20 cellular contexts compared by ENCODE assay signal in the genomic region with DNA sequence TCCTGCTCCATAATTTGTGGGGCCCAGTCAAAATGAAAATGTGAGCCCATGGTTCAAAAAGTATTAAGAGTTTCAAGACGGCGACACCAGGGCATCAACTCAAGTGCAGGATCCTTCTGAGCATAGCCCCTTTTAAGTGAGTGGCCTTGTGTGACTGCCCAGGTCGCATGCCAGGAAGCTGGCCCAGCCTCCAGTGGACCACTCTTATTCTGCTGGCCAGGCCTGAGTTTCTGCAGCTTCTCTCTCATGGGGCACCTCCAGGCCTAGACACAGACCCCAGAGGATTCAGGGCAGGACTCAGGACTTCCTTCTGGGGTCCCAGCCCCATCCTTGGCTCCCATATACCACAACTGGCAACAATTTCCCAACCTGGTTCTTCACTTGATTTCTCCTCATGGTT.
DNase-seq lines count a peak whose midpoint lies in the region; ATAC-seq, FAIRE-seq and TF ChIP-seq lines count a peak whose summit lies in the region.
"Had no signal": no experiment of that assay in that cellular context is flagged by ENCODE, and none has a peak within 500 bp of the region (broad histone marks: within the 10 kb centered on the region; RNA-seq: fewer than 3 reads in every experiment).

No MANE protein-coding gene starts in this region.

- FAIRE-seq in HepG2 (lab: Jason Lieb, UNC) (no peak), small intestine (lab: Jason Lieb, UNC) (no peak)
- FAIRE-seq: frontal cortex had no signal

- peaks cover 31% of the 10 kb centered on the region for H3K4me1 ChIP-seq in HepG2 (ENCODE audit: insufficient read depth, low read length)
- no peaks in the 10 kb centered on the region for H3K4me1 ChIP-seq in right lobe of liver
- no peaks in the 10 kb centered on the region for H3K4me1 ChIP-seq in liver (ENCODE audit: control insufficient read depth in 4 of 4, insufficient read depth in 4 of 4, low read length in 3 of 4)
- peaks cover 0 to 8% of the 10 kb centered on the region in 2 donors for H3K4me1 ChIP-seq in small intestine (ENCODE audit: control insufficient read depth in 2 of 2, insufficient read depth in 1 of 2, low read depth in 1 of 2, low read length in 1 of 2)
- peaks cover 6% of the 10 kb centered on the region for H3K4me1 ChIP-seq in osteoblast (ENCODE audit: insufficient read depth, low read length)

- TF ChIP-seq EP300 in HepG2 (IDR thresholded peaks at IDR 0.05; ENCODE audit: low read depth in 2 of 2, low read length in 2 of 2) (no peak), HepG2 (CRISPR knock-in tag; IDR thresholded peaks at IDR 0.05; ENCODE audit: borderline replicate concordance) (no peak)

- no peaks in the 10 kb centered on the region for H3K27me3 Mint-ChIP-seq in activated naive CD4-positive, alpha-beta T cell treated with anti-CD3 and anti-CD28 coated beads for 36 hours (ENCODE audit: low read depth)
- H3K27me3 Mint-ChIP-seq: CD4-positive, alpha-beta T cell; IgD-negative memory B cell had no signal

- ATAC-seq in HepG2 (0 out of 3 replicates have a peak, but pooled peaks have one; percentile 14), right lobe of liver (no peak)
- ATAC-seq: activated T-cell treated with anti-CD3 and anti-CD28 coated beads, Interleukin-2, amount 50 U/mL, for 4 hours had no signal

- H3K36me3 ChIP-seq in HepG2 (replicated peaks in 1 of 2; ENCODE audit: control insufficient read depth in 1 of 2, insufficient read depth in 2 of 2, low read length in 2 of 2) (no peaks in the 10 kb centered on the region), right lobe of liver (no peaks in the 10 kb centered on the region), liver (ENCODE audit: control insufficient read depth in 4 of 4, insufficient read depth in 3 of 4, low read depth in 1 of 4, low read length in 3 of 4) (no peaks in the 10 kb centered on the region), small intestine (ENCODE audit: control insufficient read depth in 2 of 2, insufficient read depth in 2 of 2, low read length in 2 of 2) (no peaks in the 10 kb centered on the region), osteoblast (ENCODE audit: insufficient read depth, low read length) (no peaks in the 10 kb centered on the region)

- POLR2A ChIA-PET in HepG2 (lab: Yijun Ruan, JAX) = no interaction called here

- H3K4me3 ChIP-seq in HepG2 (replicated peaks in 1 of 3; ENCODE audit: insufficient read depth in 1 of 3, low read depth in 2 of 3, low read length in 3 of 3) (no peak overlapping the region), right lobe of liver (no peak overlapping the region), liver (ENCODE audit: low read depth in 1 of 3, low read length in 3 of 3) (no peak overlapping the region), small intestine (ENCODE audit: low read depth in 1 of 2, low read length in 2 of 2) (no peak overlapping the region), osteoblast (ENCODE audit: insufficient read depth, low read length) (no peak overlapping the region)
- H3K4me3 ChIP-seq: mucosa of descending colon had no signal

- DNase-seq in HepG2 (ENCODE audit: low spot score) (no peak), right lobe of liver (no peak), small intestine (no peak), NCI-H1694 (lab: John Stamatoyannopoulos, UW) (no peak), osteoblast (ENCODE audit: insufficient read length, low spot score, missing footprints) (no peak), GDM1 (lab: John Stamatoyannopoulos, UW) (no peak)
- no peak for DNase-seq in activated naive CD4-positive, alpha-beta T cell treated with anti-CD3 and anti-CD28 coated beads for 36 hours
- DNase-seq: ACHN; activated T-cell treated with anti-CD3 and anti-CD28 coated beads, Interleukin-2, amount 50 U/mL, for 4 hours; CD4-positive, alpha-beta T cell; central memory CD4-positive, alpha-beta T cell; DND-41; NCI-H1092 treated with DMSO at 0.1 percent for 48 hours; NCI-H226 had no signal

- TF ChIP-seq POLR2A in HepG2 (IDR thresholded peaks at IDR 0.05; ENCODE audit: insufficient read depth in 1 of 2, low read depth in 2 of 2, low read length in 2 of 2) = no peak
- no peak for TF ChIP-seq POLR2A in right lobe of liver (IDR thresholded peaks at IDR 0.05)

- WGBS in HepG2 (ENCODE audit: low lambda C conversion rate) = 72% methylated on average over 3 of the region's 3 CpGs
- no CpG with 5 or more reads among the region's 3 CpGs for WGBS in right lobe of liver (ENCODE audit: insufficient coverage, low coverage, low lambda C conversion rate, missing lambda C conversion rate)
- WGBS in liver = 63% methylated on average over 3 of the region's 3 CpGs
- WGBS in small intestine, 3 donors = 64 to 76% (median 70%) methylated on average over 3 of the region's 3 CpGs

- no peak overlapping the region for H3K9ac ChIP-seq in HepG2 (ENCODE audit: insufficient read depth, low read depth, low read length)
- no peak overlapping the region for H3K9ac ChIP-seq in liver (ENCODE audit: low read depth in 1 of 2, low read length in 2 of 2)

- H3K27ac ChIP-seq in HepG2 (ENCODE audit: extremely low read length, insufficient read depth, low read length) = no peak overlapping the region
- H3K27ac ChIP-seq in right lobe of liver = peak overlapping the region in 1 of 3 donors; percentile 57
- peak overlapping the region; percentile 31 to 40 for H3K27ac ChIP-seq in liver (ENCODE audit: low read depth in 1 of 2, low read length in 2 of 2)
- peak overlapping the region; percentile 38 to 78 for H3K27ac ChIP-seq in small intestine (ENCODE audit: low read depth in 1 of 2, low read length in 1 of 2)
- H3K27ac ChIP-seq in osteoblast (ENCODE audit: low read depth, low read length) = no peak overlapping the region

- no TSS peak for BruUV-seq in HepG2 (replicated peaks; lab: Mats Ljungman, UMichigan)

- H3K4me1 Mint-ChIP-seq in activated naive CD4-positive, alpha-beta T cell treated with anti-CD3 and anti-CD28 coated beads for 36 hours (ENCODE audit: low read depth) = peaks cover 20% of the 10 kb centered on the region
- H3K4me1 Mint-ChIP-seq: endodermal cell, IgD-negative memory B cell had no signal

- H3K9me3 ChIP-seq in HepG2 (ENCODE audit: low read length) (no peaks in the 10 kb centered on the region), right lobe of liver (no peaks in the 10 kb centered on the region), liver (ENCODE audit: control insufficient read depth in 4 of 4, low read length in 3 of 4) (no peaks in the 10 kb centered on the region), small intestine (ENCODE audit: control insufficient read depth, low read depth) (no peaks in the 10 kb centered on the region), osteoblast (ENCODE audit: low read depth, low read length) (no peaks in the 10 kb centered on the region)
- H3K9me3 ChIP-seq: mucosa of descending colon had no signal

- TF ChIP-seq CTCF in HepG2 (CRISPR knock-in tag; IDR thresholded peaks at IDR 0.05) (no peak), right lobe of liver (IDR thresholded peaks at IDR 0.05) (no peak), liver (IDR thresholded peaks at IDR 0.05; ENCODE audit: low read depth, low read length, missing input control) (no peak), osteoblast (IDR thresholded peaks at IDR 0.05; ENCODE audit: extremely low read depth, low read depth, low read length) (no peak)

- H4K20me1 ChIP-seq in HepG2 (ENCODE audit: insufficient read depth, low read length) = no peaks in the 10 kb centered on the region
- no peaks in the 10 kb centered on the region for H4K20me1 ChIP-seq in osteoblast (ENCODE audit: insufficient read depth, low read length)

- H3K9me3 Mint-ChIP-seq in activated naive CD4-positive, alpha-beta T cell treated with anti-CD3 and anti-CD28 coated beads for 36 hours = no peaks in the 10 kb centered on the region
- H3K9me3 Mint-ChIP-seq: activated T-cell treated with anti-CD3 and anti-CD28 coated beads, Interleukin-2, amount 50 U/mL, for 4 hours; CD4-positive, alpha-beta T cell; endodermal cell; IgD-negative memory B cell; T-helper 2 cell treated with Interferon-gamma antibody and Interleukin-4, amounts not matched to agents 5 μg/mL and 100 μg/mL, for 36 hours had no signal

- CTCF ChIA-PET in HepG2 (lab: Yijun Ruan, JAX; ENCODE audit: low intra/inter-chr PET ratio, low total read pairs) = no interaction called here
- CTCF ChIA-PET in activated naive CD4-positive, alpha-beta T cell treated with anti-CD3 and anti-CD28 coated beads for 36 hours (lab: Charles Lee) = no interaction called here

- peaks cover 3 to 14% of the 10 kb centered on the region in 2 experiments; a peak in 2 of 5 replicates for H3K27me3 ChIP-seq in HepG2 (ENCODE audit: control insufficient read depth in 1 of 2, insufficient read depth in 2 of 2, low read length in 2 of 2)
- no peaks in the 10 kb centered on the region for H3K27me3 ChIP-seq in right lobe of liver
- no peaks in the 10 kb centered on the region for H3K27me3 ChIP-seq in liver (ENCODE audit: control insufficient read depth in 4 of 4, insufficient read depth in 4 of 4, low read length in 3 of 4)
- H3K27me3 ChIP-seq in small intestine (ENCODE audit: control insufficient read depth in 2 of 2, insufficient read depth in 2 of 2, low read length in 2 of 2) = no peaks in the 10 kb centered on the region
- no peaks in the 10 kb centered on the region for H3K27me3 ChIP-seq in osteoblast (ENCODE audit: insufficient read depth, low read length)

- no peak overlapping the region for H3K4me3 Mint-ChIP-seq in activated naive CD4-positive, alpha-beta T cell treated with anti-CD3 and anti-CD28 coated beads for 36 hours
- H3K4me3 Mint-ChIP-seq: activated T-cell treated with anti-CD3 and anti-CD28 coated beads, Interleukin-2, amount 50 U/mL, for 4 hours; CD4-positive, alpha-beta T cell; endodermal cell; IgD-negative memory B cell; T-helper 2 cell treated with Interferon-gamma antibody and Interleukin-4, amounts not matched to agents 5 μg/mL and 100 μg/mL, for 36 hours had no signal

- H3K4me2 ChIP-seq in HepG2 (ENCODE audit: low read depth, low read length) = no peak overlapping the region
- H3K4me2 ChIP-seq in osteoblast (ENCODE audit: insufficient read depth, low read length) = no peak overlapping the region

- H3K27ac Mint-ChIP-seq in activated naive CD4-positive, alpha-beta T cell treated with anti-CD3 and anti-CD28 coated beads for 36 hours = no peak overlapping the region
- H3K27ac Mint-ChIP-seq: CD4-positive, alpha-beta T cell; IgD-negative memory B cell; T-helper 2 cell treated with Interferon-gamma antibody and Interleukin-4, amounts not matched to agents 5 μg/mL and 100 μg/mL, for 36 hours had no signal

- H3K79me2 ChIP-seq in HepG2 (ENCODE audit: insufficient read depth, low read length) = no peaks in the 10 kb centered on the region
- no peaks in the 10 kb centered on the region for H3K79me2 ChIP-seq in osteoblast (ENCODE audit: insufficient read depth, low read length)

- intact Hi-C loops in HepG2 (cut with micrococcal nuclease; ENCODE audit: unreplicated experiment) (no loop called here), right lobe of liver (cut with DNase I) (no loop called here)
- intact Hi-C loops in activated naive CD4-positive, alpha-beta T cell treated with anti-CD3 and anti-CD28 coated beads for 36 hours (cut with micrococcal nuclease) = no loop called here

- TF ChIP-seq RAD21 in HepG2 (CRISPR knock-in tag; IDR thresholded peaks at IDR 0.05) = no peak
- TF ChIP-seq RAD21 in liver (IDR thresholded peaks at IDR 0.05) = no peak

- in situ Hi-C loops in HepG2 (cut with HindIII; ENCODE audit: extremely low pct_ligation_motif_present, low pct_unique_long_range_greater_than_20kb) = no loop called here

- H2AFZ ChIP-seq in HepG2 (ENCODE audit: low read length) (no peak overlapping the region), osteoblast (ENCODE audit: low read length) (no peak overlapping the region)

- no peaks in the 10 kb centered on the region for H3K36me3 Mint-ChIP-seq in activated naive CD4-positive, alpha-beta T cell treated with anti-CD3 and anti-CD28 coated beads for 36 hours (ENCODE audit: low read depth)

Comparison
In these comparisons a context has a peak if more than half of its experiments do, and no peak if none do; other contexts are left out.
1. H3K27ac ChIP-seq: peak in liver (2 of 2) and small intestine (2 of 2); none in HepG2 (single experiment) and osteoblast (single experiment).